Comparison of ENCODE assay signal across 8 cellular contexts in genomic region chr17:81238815-81239713, GRCh38. TPM values are rescaled to one million over a fixed set of nuclear protein-coding genes. Genes with fewer than 3 reads are reported as not detected.
DNase-seq lines count a peak whose midpoint lies in the region; ATAC-seq and TF ChIP-seq lines count a peak whose summit lies in the region.

Gene NDUFAF8 (plus strand): TSS chr17:81239318. CDS start chr17:81239364, 46 bp downstream.
Gene TEPSIN (minus strand): TSS chr17:81239055. CDS start chr17:81239033, 22 bp downstream.

- H3K4me3 Mint-ChIP-seq in GM23338 (peak within 1 kb of the TSS; percentile 96), naive B cell (peak within 1 kb of the TSS; percentile 88 to 98 (median 95))
- H3K4me3 Mint-ChIP-seq in stimulated activated memory B cell treated with anti-CD40 and anti-IgM and Interleukin-4, amounts not matched to agents 10 μg/mL and 1 μg/mL and 100 μg/mL, for 72 hours = peak within 1 kb of the TSS; percentile 85

- no peaks in the 10 kb centered on the region for H3K9me3 ChIP-seq in DOHH2 (ENCODE audit: control insufficient read depth, insufficient read depth, low read length)

- H3K4me1 Mint-ChIP-seq in GM23338 (peaks cover 25% of the 10 kb centered on the region), naive B cell (peaks cover 28 to 49% (median 39%) of the 10 kb centered on the region in 3 donors)
- peaks cover 68% of the 10 kb centered on the region for H3K4me1 Mint-ChIP-seq in stimulated activated memory B cell treated with anti-CD40 and anti-IgM and Interleukin-4, amounts not matched to agents 10 μg/mL and 1 μg/mL and 100 μg/mL, for 72 hours

- ATAC-seq in GM23338 (peak; percentile 93), naive B cell (ENCODE audit: low read depth in 2 of 2) (peak; percentile 94 to 95)
- ATAC-seq in stimulated activated memory B cell treated with anti-CD40 and anti-IgM and Interleukin-4, amounts not matched to agents 10 μg/mL and 1 μg/mL and 100 μg/mL, for 72 hours = peak; percentile 98

- H3K36me3 ChIP-seq in DOHH2 (ENCODE audit: control insufficient read depth, low read length) (peaks cover 39% of the 10 kb centered on the region), GM23338 (ENCODE audit: insufficient read depth) (no peaks in the 10 kb centered on the region)

- H3F3A ChIP-seq in DOHH2 (ENCODE audit: control insufficient read depth, insufficient read depth) = peaks cover 2% of the 10 kb centered on the region; the same call in 1 of the 2 replicates
- H3F3A ChIP-seq in GM23338 (replicated peaks; ENCODE audit: low read depth) = peaks cover 11% of the 10 kb centered on the region; the same call in 1 of the 2 replicates

- H4K20me1 ChIP-seq in DOHH2 (ENCODE audit: control insufficient read depth, insufficient read depth, low read depth, low read length) (peaks cover 11% of the 10 kb centered on the region; the same call in 1 of the 2 replicates), GM23338 (replicated peaks; ENCODE audit: insufficient read depth) (no peaks in the 10 kb centered on the region; the same call in 1 of the 2 replicates)

- no peaks in the 10 kb centered on the region; the same call in 2 of the 3 replicates for H3K9me3 Mint-ChIP-seq in GM23338
- H3K9me3 Mint-ChIP-seq in naive B cell = no peaks in the 10 kb centered on the region
- H3K9me3 Mint-ChIP-seq in stimulated activated memory B cell treated with anti-CD40 and anti-IgM and Interleukin-4, amounts not matched to agents 10 μg/mL and 1 μg/mL and 100 μg/mL, for 72 hours = no peaks in the 10 kb centered on the region

- H3K27ac Mint-ChIP-seq in GM23338 = peak within 1 kb of the TSS; percentile 95
- H3K27ac Mint-ChIP-seq in naive B cell = peak within 1 kb of the TSS; percentile 85 to 95 (median 90)
- peak within 1 kb of the TSS; percentile 92 for H3K27ac Mint-ChIP-seq in stimulated activated memory B cell treated with anti-CD40 and anti-IgM and Interleukin-4, amounts not matched to agents 10 μg/mL and 1 μg/mL and 100 μg/mL, for 72 hours

- H3K27me3 Mint-ChIP-seq in GM23338 (ENCODE audit: insufficient read depth, low read depth, poor library complexity) (peaks cover 16% of the 10 kb centered on the region), naive B cell (no peaks in the 10 kb centered on the region)
- H3K27me3 Mint-ChIP-seq in stimulated activated memory B cell treated with anti-CD40 and anti-IgM and Interleukin-4, amounts not matched to agents 10 μg/mL and 1 μg/mL and 100 μg/mL, for 72 hours = no peaks in the 10 kb centered on the region

- H3K4me2 ChIP-seq in DOHH2 (ENCODE audit: low read length) (peak within 1 kb of the TSS; percentile 99), GM23338 (peak within 1 kb of the TSS; percentile 95)

- TF ChIP-seq CTCF in DOHH2 (IDR thresholded peaks at IDR 0.05; ENCODE audit: low read depth, low read length, poor library complexity, severe bottlenecking) (no peak), GM23338 (conservative IDR thresholded peaks at IDR 0.05; ENCODE audit: low read depth in 2 of 2) (no peak)

- H3K36me3 Mint-ChIP-seq in GM23338 (ENCODE audit: low read depth) (peaks cover 18% of the 10 kb centered on the region), naive B cell (no peaks in the 10 kb centered on the region)
- H3K36me3 Mint-ChIP-seq in stimulated activated memory B cell treated with anti-CD40 and anti-IgM and Interleukin-4, amounts not matched to agents 10 μg/mL and 1 μg/mL and 100 μg/mL, for 72 hours = peaks cover 35% of the 10 kb centered on the region

- H3K9me2 ChIP-seq in DOHH2 (replicated peaks; ENCODE audit: control insufficient read depth, low read length) (no peaks in the 10 kb centered on the region), GM23338 (ENCODE audit: insufficient read depth) (no peaks in the 10 kb centered on the region)

- H3K27me3 ChIP-seq in DOHH2 (ENCODE audit: control insufficient read depth, low read length) = no peaks in the 10 kb centered on the region
- no peaks in the 10 kb centered on the region for H3K27me3 ChIP-seq in GM23338 (ENCODE audit: insufficient read depth)

- H3K27ac ChIP-seq in DOHH2 (ENCODE audit: low read depth, low read length) (peak within 1 kb of the TSS; percentile 58), GM23338 (ENCODE audit: low read depth) (no peak within 1 kb of the TSS)

- H2AFZ ChIP-seq in GM23338 = no peak within 1 kb of the TSS

- DNase-seq in GM23338 (ENCODE audit: low spot score) (peak; percentile 99), LHCN-M2 (ENCODE audit: low read depth) (peak; percentile 99), RPMI8226 (peak; percentile 99), fibroblast of gingiva (ENCODE audit: low read depth) (peak; percentile 99), naive B cell (peak; percentile 97)
- DNase-seq in activated T-helper 1 cell treated with anti-CD3 and anti-CD28 coated beads, Interleukin-2, amount 50 U/mL, for 16 hours (ENCODE audit: low read depth in 1 of 2, low spot score in 1 of 2) = peak; percentile 87 to 91

- peaks cover 33% of the 10 kb centered on the region for H3K4me1 ChIP-seq in DOHH2 (ENCODE audit: control insufficient read depth, low read length)
- H3K4me1 ChIP-seq in GM23338 (ENCODE audit: insufficient read depth) = no peaks in the 10 kb centered on the region; the same call in 1 of the 2 replicates

- H3K79me2 ChIP-seq in DOHH2 (ENCODE audit: control insufficient read depth, low read length) (peaks cover 56% of the 10 kb centered on the region), GM23338 (replicated peaks; ENCODE audit: insufficient read depth) (peaks cover 17% of the 10 kb centered on the region)

- peak within 1 kb of the TSS; percentile 95 for H3K4me3 ChIP-seq in DOHH2 (ENCODE audit: low read length)
- peak within 1 kb of the TSS; percentile 96 for H3K4me3 ChIP-seq in GM23338

TF ChIP-seq in GM23338, 12 proteins besides CTCF, POLR2A, EP300 and RAD21:
- no peak for TF ChIP-seq ZNF114 (CRISPR knock-in tag; IDR thresholded peaks at IDR 0.05)
- no peak for TF ChIP-seq EZH2 (IDR thresholded peaks at IDR 0.05; ENCODE audit: low read depth, unreplicated experiment)
- peak; percentile 65 for TF ChIP-seq NANOG (IDR thresholded peaks at IDR 0.05; ENCODE audit: borderline replicate concordance)
- TF ChIP-seq CREB1 (CRISPR knock-in tag; IDR thresholded peaks at IDR 0.05; ENCODE audit: low read depth) = peak; percentile 72
- peak; percentile 62 for TF ChIP-seq POLR2AphosphoS5 (IDR thresholded peaks at IDR 0.05; ENCODE audit: low read depth)
- peak; percentile 71 for TF ChIP-seq ETS1 (IDR thresholded peaks at IDR 0.05)
TF ChIP-seq in GM23338: peak in this region for 4.

RNA-seq across cellular contexts. Expression of gene NDUFAF8, which starts in this region (rescaled TPM):
- total RNA-seq in GM23338 (2014; rRNA removed; shearing (Covaris generic)) = 17.9 and 21.5 TPM in 2 replicates
- polyA plus RNA-seq in GM23338 (2016; fragmentation: Nextera tagmentation; extraction: Ambion mirVana) (156 and 175 TPM in 2 replicates), naive B cell (ENCODE audit: low read depth in 6 of 6) (10 to 100 TPM; 53.3 to 88.4 (median 81.7) TPM)
- 39.9 and 47.0 TPM in 2 replicates for total RNA-seq in LHCN-M2 (2014; rRNA removed)
- 245 TPM for polyA plus RNA-seq in LHCN-M2 (2012)

RNA-seq across cellular contexts. Expression of gene TEPSIN, which starts in this region (rescaled TPM):
- total RNA-seq in GM23338 (2014; rRNA removed; shearing (Covaris generic)) = 25.3 and 37.5 TPM in 2 replicates
- polyA plus RNA-seq in GM23338 (2016; fragmentation: Nextera tagmentation; extraction: Ambion mirVana) (4.4 and 5.5 TPM in 2 replicates), naive B cell (ENCODE audit: low read depth in 6 of 6) (10 to 100 TPM in 1 of 6 donors, 1 to 10 TPM in 5; 4.5 to 16.8 (median 7.6) TPM)
- 27.7 and 30.0 TPM in 2 replicates for total RNA-seq in LHCN-M2 (2014; rRNA removed)
- polyA plus RNA-seq in LHCN-M2 (2012) = 7.1 TPM
